ENCODE assay signal across 9 cellular contexts in genomic region chr1:55211909-55212308, GRCh38. TPM values are rescaled to one million over a fixed set of nuclear protein-coding genes. Genes with fewer than 3 reads are reported as not detected.
A peak's percentile ranks its signal among the peaks of the same experiment; 100 is the strongest.
DNase-seq lines count a peak whose midpoint lies in the region; ATAC-seq and TF ChIP-seq lines count a peak whose summit lies in the region.
"Had no signal": no experiment of that assay in that cellular context is flagged by ENCODE, and none has a peak within 500 bp of the region (broad histone marks: within the 10 kb centered on the region; RNA-seq: fewer than 3 reads in every experiment).

No MANE protein-coding gene starts in this region.

- peak; percentile 30 for ATAC-seq in HG03442 (IDR thresholded peaks at IDR 0.05; ENCODE audit: unreplicated experiment)

- TF ChIP-seq CTCF in smooth muscle cell (IDR thresholded peaks at IDR 0.05; ENCODE audit: borderline replicate concordance, insufficient read depth, poor library complexity, severe bottlenecking), result no peak

- H3K36me3 ChIP-seq in adipocyte (ENCODE audit: control insufficient read depth, insufficient read depth, low read length, severe bottlenecking), result no peaks in the 10 kb centered on the region
- no peaks in the 10 kb centered on the region for H3K36me3 ChIP-seq in smooth muscle cell (ENCODE audit: low read depth)

- no peak overlapping the region for H3K27ac ChIP-seq in smooth muscle cell (ENCODE audit: low read depth)

- H3K9ac ChIP-seq in adipocyte (ENCODE audit: low read length) (peak overlapping the region; percentile 98), smooth muscle cell (ENCODE audit: low read depth) (no peak overlapping the region)

- H3K9me3 ChIP-seq in adipocyte (ENCODE audit: control insufficient read depth, low read length) (no peaks in the 10 kb centered on the region), smooth muscle cell (replicated peaks; ENCODE audit: low read depth) (no peaks in the 10 kb centered on the region)

- no peaks in the 10 kb centered on the region for H3F3A ChIP-seq in smooth muscle cell (ENCODE audit: low read depth)

- no peak overlapping the region for H3K4me2 ChIP-seq in smooth muscle cell

- H3K27me3 ChIP-seq in adipocyte (replicated peaks; ENCODE audit: control insufficient read depth, insufficient read depth, low read length) (no peaks in the 10 kb centered on the region), smooth muscle cell (ENCODE audit: low read depth) (no peaks in the 10 kb centered on the region)

- no peak overlapping the region for H2AFZ ChIP-seq in smooth muscle cell (ENCODE audit: low read depth)

- peaks cover 64% of the 10 kb centered on the region for H4K20me1 ChIP-seq in smooth muscle cell (ENCODE audit: low read depth)

- in situ Hi-C loops in ACHN (cut with HindIII; ENCODE audit: low pct_ligation_motif_present, low pct_unique_long_range_greater_than_20kb, low sequenced_read_pairs), result no loop called here

- WGBS in smooth muscle cell (ENCODE audit: low lambda C conversion rate), result 88% methylated on average over 3 of the region's 3 CpGs

- H3K4me1 ChIP-seq in adipocyte (ENCODE audit: control insufficient read depth, insufficient read depth, low read length) (peaks cover 55% of the 10 kb centered on the region), smooth muscle cell (ENCODE audit: low read depth) (peaks cover 22% of the 10 kb centered on the region)

- H3K79me2 ChIP-seq in smooth muscle cell (ENCODE audit: low read depth), result peaks cover 68% of the 10 kb centered on the region

- peak; percentile 47 for DNase-seq in SIG-M5 treated with dmso at 0.1 percent for 504 hours (lab: John Stamatoyannopoulos, UW; ENCODE audit: unreplicated experiment)
- DNase-seq in SIG-M5 (lab: John Stamatoyannopoulos, UW), result no peak
- no peak for DNase-seq in adipocyte (ENCODE audit: low read depth)
- no peak for DNase-seq in smooth muscle cell (lab: John Stamatoyannopoulos, UW; ENCODE audit: unreplicated experiment)
- no peak for DNase-seq in HK-2 (ENCODE audit: unreplicated experiment)
- DNase-seq in NCI-H345 (lab: John Stamatoyannopoulos, UW), result no peak
- no peak for DNase-seq in ACHN
- DNase-seq: activated effector memory CD4-positive, alpha-beta T cell treated with Interleukin-2 at 50 U/mL for 16 hours had no signal

- peak overlapping the region; percentile 99 for H3K4me3 ChIP-seq in adipocyte (ENCODE audit: low read length)
- peak overlapping the region; percentile 11 for H3K4me3 ChIP-seq in smooth muscle cell

RNA-seq across cellular contexts. Expression of gene USP24, which starts 3.3 kb away (rescaled TPM):
- 24.2 and 25.9 TPM in 2 replicates for total RNA-seq in smooth muscle cell
- polyA plus RNA-seq in smooth muscle cell, result 3.6 and 5.7 TPM in 2 replicates
